24 cellular contexts compared by ENCODE assay signal in genomic region chr3:17945799-17946381, GRCh38.
DNase-seq lines count a peak whose midpoint lies in the region; ATAC-seq lines count a peak whose summit lies in the region.
"Had no signal": no experiment of that assay in that cellular context is flagged by ENCODE, and none has a peak within 500 bp of the region (broad histone marks: within the 10 kb centered on the region; RNA-seq: fewer than 3 reads in every experiment).

No MANE protein-coding gene starts in this region.

- peak overlapping the region; percentile 75 for H3K27ac Mint-ChIP-seq in dendritic cell treated with granulocyte-macrophage colony-stimulating factor and Interleukin-4, amounts not matched to agents 40 ng/mL and 50 ng/mL, for 4 days
- H3K27ac Mint-ChIP-seq: activated B cell treated with CpG ODN at 0.5 μM for 24 hours; activated T-cell treated with anti-CD3 and anti-CD28 coated beads, Interleukin-2, amount 50 U/mL, for 72 hours had no signal

- DNase-seq in Right ventricle myocardium superior (no peak), cardiac septum (ENCODE audit: low spot score) (no peak), NCI-H69 (lab: John Stamatoyannopoulos, UW) (peak; percentile 2), retina (peak; percentile 63), amygdala (lab: John Stamatoyannopoulos, UW) (no peak)
- no peak for DNase-seq in activated CD4-positive, alpha-beta T cell treated with anti-CD3 and anti-CD28 coated beads for 48 hours
- DNase-seq in activated CD8-positive, alpha-beta memory T cell treated with anti-CD3 and anti-CD28 coated beads, Interleukin-2, amount 50 U/mL, for 4 hours: no peak
- DNase-seq: 8988T; activated B cell treated with CpG ODN at 0.5 μM for 24 hours; activated CD4-positive, alpha-beta T cell treated with anti-CD3 and anti-CD28 coated beads, Interleukin-2, amount 50 U/mL, for 4 hours; activated T-cell treated with anti-CD3 and anti-CD28 coated beads, Interleukin-2, amount 50 U/mL, for 72 hours; body of pancreas; dorsolateral prefrontal cortex; gastrocnemius medialis; kidney; lower lobe of right lung; NCI-H1417 treated with DMSO at 0.1 percent for 48 hours; NCI-H2081; NCI-H345; right cardiac atrium; stimulated activated naive CD4-positive, alpha-beta T cell; T-helper 9 cell; upper lobe of left lung had no signal

- ATAC-seq in Right ventricle myocardium superior (ENCODE audit: poor library complexity): peak; percentile 44
- ATAC-seq: activated T-cell treated with anti-CD3 and anti-CD28 coated beads, Interleukin-2, amount 50 U/mL, for 72 hours; body of pancreas; gastrocnemius medialis; lower lobe of right lung had no signal

- no peaks in the 10 kb centered on the region for H3K27me3 Mint-ChIP-seq in dendritic cell treated with granulocyte-macrophage colony-stimulating factor and Interleukin-4, amounts not matched to agents 40 ng/mL and 50 ng/mL, for 4 days

- peaks cover 9% of the 10 kb centered on the region for H3K9me3 Mint-ChIP-seq in dendritic cell treated with granulocyte-macrophage colony-stimulating factor and Interleukin-4, amounts not matched to agents 40 ng/mL and 50 ng/mL, for 4 days

- peaks cover 31% of the 10 kb centered on the region for H3K4me1 Mint-ChIP-seq in dendritic cell treated with granulocyte-macrophage colony-stimulating factor and Interleukin-4, amounts not matched to agents 40 ng/mL and 50 ng/mL, for 4 days (ENCODE audit: low read depth)

- peaks cover 7% of the 10 kb centered on the region for H3K36me3 Mint-ChIP-seq in dendritic cell treated with granulocyte-macrophage colony-stimulating factor and Interleukin-4, amounts not matched to agents 40 ng/mL and 50 ng/mL, for 4 days (ENCODE audit: low read depth)

- intact Hi-C loops in Right ventricle myocardium superior (cut with DNase I): no loop called here
- intact Hi-C loops in cardiac septum (cut with DNase I): no loop called here
- intact Hi-C loops in dendritic cell treated with granulocyte-macrophage colony-stimulating factor and Interleukin-4, amounts not matched to agents 40 ng/mL and 50 ng/mL, for 4 days (cut with micrococcal nuclease): no loop called here

- no peak overlapping the region for H3K4me3 Mint-ChIP-seq in dendritic cell treated with granulocyte-macrophage colony-stimulating factor and Interleukin-4, amounts not matched to agents 40 ng/mL and 50 ng/mL, for 4 days
- H3K4me3 Mint-ChIP-seq: activated B cell treated with CpG ODN at 0.5 μM for 24 hours; activated T-cell treated with anti-CD3 and anti-CD28 coated beads, Interleukin-2, amount 50 U/mL, for 72 hours had no signal

Comparison
In these comparisons a context has a peak if more than half of its experiments do, and no peak if none do; other contexts are left out.
1. DNase-seq: peak in NCI-H69 (single experiment) and retina (single experiment); none in Right ventricle myocardium superior (single experiment), cardiac septum (single experiment), amygdala (0 of 56), activated CD4-positive, alpha-beta T cell treated with anti-CD3 and anti-CD28 coated beads for 48 hours (single experiment) and activated CD8-positive, alpha-beta memory T cell treated with anti-CD3 and anti-CD28 coated beads, Interleukin-2, amount 50 U/mL, for 4 hours (single experiment).